In genomic region chr15:95898746-95899145, GRCh38 we compare ENCODE assay signal across 26 cellular contexts.
"Had no signal": no experiment of that assay in that cellular context is flagged by ENCODE, and none has a peak within 500 bp of the region (broad histone marks: within the 10 kb centered on the region; RNA-seq: fewer than 3 reads in every experiment).

No MANE protein-coding gene starts in this region.

- H3K9me3 ChIP-seq: pancreas, prostate gland, right lobe of liver, sigmoid colon, stomach, thoracic aorta, thyroid gland, tibial nerve, upper lobe of left lung, vagina had no signal

- DNase-seq: naive thymus-derived CD8-positive, alpha-beta T cell; occipital lobe; pancreas; right cardiac atrium; right lobe of liver; sigmoid colon; small intestine; stimulated activated CD4-positive, alpha-beta T cell treated with anti-CD3 and anti-CD28 coated beads, Interleukin-15, amount 100 ng/mL, for 24 hours; stimulated activated CD4-positive, alpha-beta T cell treated with anti-CD3 and anti-CD28 coated beads, Interleukin-2, amount 100 ng/mL, for 24 hours; stimulated activated CD4-positive, alpha-beta T cell treated with anti-CD3 and anti-CD28 coated beads, Interleukin-2, amount 100 ng/mL, for 48 hours; stimulated activated CD4-positive, alpha-beta T cell treated with anti-CD3 and anti-CD28 coated beads, Interleukin-4, amount 100 ng/mL, for 24 hours; stimulated activated naive B cell treated with anti-CD40 and anti-IgM and Interleukin-4, amounts not matched to agents 10 μg/mL and 1 μg/mL and 100 μg/mL, for 72 hours; stimulated activated naive CD4-positive, alpha-beta T cell treated with Interleukin-2 at 50 U/mL for 16 hours; stomach; thyroid gland; trophoblast cell; upper lobe of left lung had no signal

- H3K27me3 Mint-ChIP-seq: stimulated activated naive B cell treated with anti-CD40 and anti-IgM and Interleukin-4, amounts not matched to agents 10 μg/mL and 1 μg/mL and 100 μg/mL, for 72 hours had no signal

- H2AFZ ChIP-seq: neural progenitor cell had no signal

- H3K4me1 ChIP-seq: neural progenitor cell, pancreas, prostate gland, right lobe of liver, thyroid gland had no signal

- FAIRE-seq: pancreas, small intestine, urothelium cell line had no signal

- H3K4me3 Mint-ChIP-seq: naive thymus-derived CD8-positive, alpha-beta T cell; natural killer cell treated with Interleukin-12 subunit alpha and Interleukin-12 subunit beta and Interleukin-15 and Interleukin-18, amount 100 ng/mL, for 72 hours; neural progenitor cell; stimulated activated effector memory CD8-positive, alpha-beta T cell treated with anti-CD3 and anti-CD28 coated beads, Interleukin-12 subunit alpha, Interleukin-12 subunit beta, amount 100 ng/mL, for 72 hours; stimulated activated naive B cell treated with anti-CD40 and anti-IgM and Interleukin-4, amounts not matched to agents 10 μg/mL and 1 μg/mL and 100 μg/mL, for 72 hours; stimulated activated naive CD8-positive, alpha-beta T cell treated with anti-CD3 and anti-CD28 coated beads, Interleukin-15, Interleukin-2, amounts not matched to agents 100 ng/mL and 50 ng/mL, for 24 hours had no signal

- H3K9me3 Mint-ChIP-seq: naive thymus-derived CD8-positive, alpha-beta T cell; natural killer cell treated with Interleukin-12 subunit alpha and Interleukin-12 subunit beta and Interleukin-15 and Interleukin-18, amount 100 ng/mL, for 72 hours; neural progenitor cell; stimulated activated effector memory CD8-positive, alpha-beta T cell treated with anti-CD3 and anti-CD28 coated beads, Interleukin-12 subunit alpha, Interleukin-12 subunit beta, amount 100 ng/mL, for 72 hours; stimulated activated naive B cell treated with anti-CD40 and anti-IgM and Interleukin-4, amounts not matched to agents 10 μg/mL and 1 μg/mL and 100 μg/mL, for 72 hours; stimulated activated naive CD8-positive, alpha-beta T cell treated with anti-CD3 and anti-CD28 coated beads, Interleukin-15, Interleukin-2, amounts not matched to agents 100 ng/mL and 50 ng/mL, for 24 hours had no signal

- H3K9ac ChIP-seq: neural progenitor cell had no signal

- H3K36me3 Mint-ChIP-seq: naive thymus-derived CD8-positive, alpha-beta T cell; natural killer cell treated with Interleukin-12 subunit alpha and Interleukin-12 subunit beta and Interleukin-15 and Interleukin-18, amount 100 ng/mL, for 72 hours; neural progenitor cell; stimulated activated effector memory CD8-positive, alpha-beta T cell treated with anti-CD3 and anti-CD28 coated beads, Interleukin-12 subunit alpha, Interleukin-12 subunit beta, amount 100 ng/mL, for 72 hours; stimulated activated naive B cell treated with anti-CD40 and anti-IgM and Interleukin-4, amounts not matched to agents 10 μg/mL and 1 μg/mL and 100 μg/mL, for 72 hours had no signal

- H3K4me3 ChIP-seq: neural progenitor cell, pancreas, prostate gland, right lobe of liver, sigmoid colon, stomach, thoracic aorta, thyroid gland, tibial nerve, upper lobe of left lung, vagina had no signal

- H3K36me3 ChIP-seq: neural progenitor cell, pancreas, prostate gland, right lobe of liver, sigmoid colon, stomach, thoracic aorta, thyroid gland, tibial nerve, upper lobe of left lung, vagina had no signal

- H3K27ac ChIP-seq: neural progenitor cell, pancreas, prostate gland, right lobe of liver, sigmoid colon, stomach, thoracic aorta, thyroid gland, tibial nerve, upper lobe of left lung, vagina had no signal

- H3K4me2 ChIP-seq: neural progenitor cell had no signal

- H3K27me3 ChIP-seq: neural progenitor cell, pancreas, right lobe of liver, sigmoid colon, stomach, thyroid gland, tibial nerve, upper lobe of left lung, vagina had no signal

- H3K27ac Mint-ChIP-seq: naive thymus-derived CD8-positive, alpha-beta T cell; natural killer cell treated with Interleukin-12 subunit alpha and Interleukin-12 subunit beta and Interleukin-15 and Interleukin-18, amount 100 ng/mL, for 72 hours; neural progenitor cell; stimulated activated effector memory CD8-positive, alpha-beta T cell treated with anti-CD3 and anti-CD28 coated beads, Interleukin-12 subunit alpha, Interleukin-12 subunit beta, amount 100 ng/mL, for 72 hours; stimulated activated naive B cell treated with anti-CD40 and anti-IgM and Interleukin-4, amounts not matched to agents 10 μg/mL and 1 μg/mL and 100 μg/mL, for 72 hours; stimulated activated naive CD8-positive, alpha-beta T cell treated with anti-CD3 and anti-CD28 coated beads, Interleukin-15, Interleukin-2, amounts not matched to agents 100 ng/mL and 50 ng/mL, for 24 hours had no signal

- H3K4me1 Mint-ChIP-seq: naive thymus-derived CD8-positive, alpha-beta T cell; stimulated activated effector memory CD8-positive, alpha-beta T cell treated with anti-CD3 and anti-CD28 coated beads, Interleukin-12 subunit alpha, Interleukin-12 subunit beta, amount 100 ng/mL, for 72 hours; stimulated activated naive B cell treated with anti-CD40 and anti-IgM and Interleukin-4, amounts not matched to agents 10 μg/mL and 1 μg/mL and 100 μg/mL, for 72 hours had no signal

- ATAC-seq: naive thymus-derived CD8-positive, alpha-beta T cell; natural killer cell treated with Interleukin-12 subunit alpha and Interleukin-12 subunit beta and Interleukin-15 and Interleukin-18, amount 100 ng/mL, for 72 hours; pancreas; right cardiac atrium; right lobe of liver; stimulated activated effector memory CD8-positive, alpha-beta T cell treated with anti-CD3 and anti-CD28 coated beads, Interleukin-12 subunit alpha, Interleukin-12 subunit beta, amount 100 ng/mL, for 72 hours; stimulated activated naive B cell treated with anti-CD40 and anti-IgM and Interleukin-4, amounts not matched to agents 10 μg/mL and 1 μg/mL and 100 μg/mL, for 72 hours had no signal
